In genomic region chr7:32479574-32480200, GRCh38 we compare ENCODE assay signal across 9 cellular contexts. TPM values are rescaled to one million over a fixed set of nuclear protein-coding genes. Genes with fewer than 3 reads are reported as not detected.
A peak's percentile ranks its signal among the peaks of the same experiment; 100 is the strongest.
DNase-seq lines count a peak whose midpoint lies in the region; ATAC-seq lines count a peak whose summit lies in the region.
"Had no signal": no experiment of that assay in that cellular context is flagged by ENCODE, and none has a peak within 500 bp of the region (broad histone marks: within the 10 kb centered on the region; RNA-seq: fewer than 3 reads in every experiment).

No MANE protein-coding gene starts in this region.

- no peak for ATAC-seq in GM18511 (IDR thresholded peaks at IDR 0.05; ENCODE audit: unreplicated experiment)

- peak; percentile 87 for DNase-seq in DMS 273 (lab: John Stamatoyannopoulos, UW; ENCODE audit: unreplicated experiment)
- DNase-seq in H4 (ENCODE audit: low spot score), result peak; percentile 79
- DNase-seq in NCI-H2227 treated with DMSO at 0.1 percent for 48 hours (lab: John Stamatoyannopoulos, UW), result peak; percentile 19
- DNase-seq in amniotic epithelial cell (ENCODE audit: low read depth), result peak; percentile 51
- DNase-seq in kidney tubule cell (ENCODE audit: low spot score), result peak; percentile 50
- no peak for DNase-seq in activated CD4-positive, CD25-positive, alpha-beta regulatory T cell (lab: John Stamatoyannopoulos, UW)
- no peak for DNase-seq in islet precursor cell
- DNase-seq: left cardiac atrium had no signal

RNA-seq across cellular contexts. Expression of gene LSM5, which starts 10.5 kb away (rescaled TPM):
- total RNA-seq in H4 (2014; rRNA removed; shearing (Covaris generic)), result 157 and 290 TPM in 2 replicates

RNA-seq across cellular contexts. Expression of gene AVL9, which starts 15.6 kb away (rescaled TPM):
- 41.3 and 42.8 TPM in 2 replicates for total RNA-seq in H4 (2014; rRNA removed; shearing (Covaris generic))

Comparison
In these comparisons a context has a peak if more than half of its experiments do, and no peak if none do; other contexts are left out.
1. DNase-seq: peak in DMS 273 (single experiment), H4 (single experiment), NCI-H2227 treated with DMSO at 0.1 percent for 48 hours (single experiment), amniotic epithelial cell (single experiment) and kidney tubule cell (single experiment); none in activated CD4-positive, CD25-positive, alpha-beta regulatory T cell (0 of 4) and islet precursor cell (single experiment).